17 cellular contexts compared by ENCODE assay signal in genomic region chr20:44017211-44017610, GRCh38.
"Had no signal": no experiment of that assay in that cellular context is flagged by ENCODE, and none has a peak within 500 bp of the region (broad histone marks: within the 10 kb centered on the region; RNA-seq: fewer than 3 reads in every experiment).

No MANE protein-coding gene starts in this region.

- DNase-seq: activated CD4-positive, alpha-beta memory T cell treated with anti-CD3 and anti-CD28 coated beads, Interleukin-2, amount 10 ng/mL, durations not matched to agents 7 days and 5 days; activated CD4-positive, alpha-beta T cell treated with anti-CD3 and anti-CD28 coated beads, Interleukin-2, amount 10 ng/mL, durations not matched to agents 7 days and 5 days; activated CD4-positive, CD25-positive, alpha-beta regulatory T cell treated with anti-CD3 and anti-CD28 coated beads, Interleukin-2, amount 50 U/mL, for 72 hours; adrenal gland; body of pancreas; cerebellar nuclear complex; cortex of kidney; foreskin keratinocyte; heart right ventricle; posterior cingulate gyrus; right lobe of liver; small intestine; stimulated activated CD4-positive, alpha-beta T cell treated with anti-CD3 and anti-CD28 coated beads, Interleukin-4, amount 100 ng/mL, for 24 hours; substantia nigra; upper lobe of right lung had no signal

- FAIRE-seq: small intestine had no signal

- H3K4me3 ChIP-seq: adrenal gland, body of pancreas, heart right ventricle, right lobe of liver, upper lobe of right lung had no signal

- H3K4me1 ChIP-seq: body of pancreas, foreskin keratinocyte, right lobe of liver had no signal

- H3K36me3 ChIP-seq: adrenal gland, heart right ventricle, right lobe of liver, upper lobe of right lung had no signal

- H3K27me3 ChIP-seq: body of pancreas, right lobe of liver, upper lobe of right lung had no signal

- ATAC-seq: body of pancreas; naive thymus-derived CD8-positive, alpha-beta T cell; stimulated activated effector memory CD8-positive, alpha-beta T cell treated with anti-CD3 and anti-CD28 coated beads, Interleukin-12 subunit alpha, Interleukin-12 subunit beta, amount 100 ng/mL, for 72 hours had no signal

- H3K27ac ChIP-seq: adrenal gland, body of pancreas, foreskin keratinocyte, heart right ventricle, right lobe of liver, upper lobe of right lung had no signal

- H3K9me3 ChIP-seq: adrenal gland, body of pancreas, heart right ventricle, right lobe of liver, upper lobe of right lung had no signal
